12 cellular contexts compared by ENCODE assay signal in genomic region chr21:43467785-43468184, GRCh38. TPM values are rescaled to one million over a fixed set of nuclear protein-coding genes. Genes with fewer than 3 reads are reported as not detected.
DNase-seq lines count a peak whose midpoint lies in the region; ATAC-seq and FAIRE-seq lines count a peak whose summit lies in the region.
"Had no signal": no experiment of that assay in that cellular context is flagged by ENCODE, and none has a peak within 500 bp of the region (broad histone marks: within the 10 kb centered on the region; RNA-seq: fewer than 3 reads in every experiment).

No MANE protein-coding gene starts in this region.

- intact Hi-C loops in activated T-helper 2 cell treated with anti-CD3 and anti-CD28 coated beads, Interferon-gamma antibody, Interleukin-2, Interleukin-4, amounts not matched to agents 10 μg/mL and 5 μg/mL and 100 μg/mL, durations not matched to agents 14 hours and 24 hours and 36 hours (cut with micrococcal nuclease) = no loop called here

- H3K27ac Mint-ChIP-seq in activated T-cell treated with anti-CD3 and anti-CD28 coated beads, Interleukin-2, amount 50 U/mL, for 72 hours = peak overlapping the region; percentile 81
- peak overlapping the region; percentile 49 for H3K27ac Mint-ChIP-seq in memory B cell
- H3K27ac Mint-ChIP-seq in activated T-helper 2 cell treated with anti-CD3 and anti-CD28 coated beads, Interferon-gamma antibody, Interleukin-2, Interleukin-4, amounts not matched to agents 10 μg/mL and 5 μg/mL and 100 μg/mL, durations not matched to agents 14 hours and 24 hours and 36 hours = no peak overlapping the region
- H3K27ac Mint-ChIP-seq: activated naive CD4-positive, alpha-beta T cell treated with anti-CD3 and anti-CD28 coated beads for 36 hours had no signal

- H3K4me3 Mint-ChIP-seq in activated T-cell treated with anti-CD3 and anti-CD28 coated beads, Interleukin-2, amount 50 U/mL, for 72 hours = no peak overlapping the region
- H3K4me3 Mint-ChIP-seq in memory B cell = no peak overlapping the region
- no peak overlapping the region for H3K4me3 Mint-ChIP-seq in activated T-helper 2 cell treated with anti-CD3 and anti-CD28 coated beads, Interferon-gamma antibody, Interleukin-2, Interleukin-4, amounts not matched to agents 10 μg/mL and 5 μg/mL and 100 μg/mL, durations not matched to agents 14 hours and 24 hours and 36 hours (ENCODE audit: low read depth)
- H3K4me3 Mint-ChIP-seq: activated naive CD4-positive, alpha-beta T cell treated with anti-CD3 and anti-CD28 coated beads for 36 hours had no signal

- H3K27me3 Mint-ChIP-seq in activated T-cell treated with anti-CD3 and anti-CD28 coated beads, Interleukin-2, amount 50 U/mL, for 72 hours (ENCODE audit: low read depth) = no peaks in the 10 kb centered on the region
- peaks cover 4% of the 10 kb centered on the region for H3K27me3 Mint-ChIP-seq in memory B cell
- no peaks in the 10 kb centered on the region for H3K27me3 Mint-ChIP-seq in activated T-helper 2 cell treated with anti-CD3 and anti-CD28 coated beads, Interferon-gamma antibody, Interleukin-2, Interleukin-4, amounts not matched to agents 10 μg/mL and 5 μg/mL and 100 μg/mL, durations not matched to agents 14 hours and 24 hours and 36 hours (ENCODE audit: low read depth)

- no peaks in the 10 kb centered on the region for H3K36me3 Mint-ChIP-seq in activated T-cell treated with anti-CD3 and anti-CD28 coated beads, Interleukin-2, amount 50 U/mL, for 72 hours (ENCODE audit: insufficient read depth in 2 of 2)
- no peaks in the 10 kb centered on the region for H3K36me3 Mint-ChIP-seq in memory B cell
- no peaks in the 10 kb centered on the region for H3K36me3 Mint-ChIP-seq in activated T-helper 2 cell treated with anti-CD3 and anti-CD28 coated beads, Interferon-gamma antibody, Interleukin-2, Interleukin-4, amounts not matched to agents 10 μg/mL and 5 μg/mL and 100 μg/mL, durations not matched to agents 14 hours and 24 hours and 36 hours (ENCODE audit: low read depth)

- no peaks in the 10 kb centered on the region for H3K4me1 Mint-ChIP-seq in activated T-cell treated with anti-CD3 and anti-CD28 coated beads, Interleukin-2, amount 50 U/mL, for 72 hours (ENCODE audit: low read depth)
- H3K4me1 Mint-ChIP-seq in memory B cell = peaks cover 4% of the 10 kb centered on the region
- H3K4me1 Mint-ChIP-seq in activated T-helper 2 cell treated with anti-CD3 and anti-CD28 coated beads, Interferon-gamma antibody, Interleukin-2, Interleukin-4, amounts not matched to agents 10 μg/mL and 5 μg/mL and 100 μg/mL, durations not matched to agents 14 hours and 24 hours and 36 hours (ENCODE audit: low read depth) = no peaks in the 10 kb centered on the region

- ATAC-seq in activated T-cell treated with anti-CD3 and anti-CD28 coated beads, Interleukin-2, amount 50 U/mL, for 72 hours (replicated peaks in 1 of 2) = peak in 1 of 2 donors; percentile 36
- no peak for ATAC-seq in memory B cell (ENCODE audit: low read depth)
- no peak for ATAC-seq in HG02610 (IDR thresholded peaks at IDR 0.05; ENCODE audit: unreplicated experiment)
- ATAC-seq: HCT116 had no signal

- FAIRE-seq in urothelium cell line (lab: Jason Lieb, UNC) = peak; percentile 100

- peaks cover 0 to 4% of the 10 kb centered on the region in 2 donors for H3K9me3 Mint-ChIP-seq in activated T-cell treated with anti-CD3 and anti-CD28 coated beads, Interleukin-2, amount 50 U/mL, for 72 hours
- H3K9me3 Mint-ChIP-seq in memory B cell = no peaks in the 10 kb centered on the region
- H3K9me3 Mint-ChIP-seq in activated T-helper 2 cell treated with anti-CD3 and anti-CD28 coated beads, Interferon-gamma antibody, Interleukin-2, Interleukin-4, amounts not matched to agents 10 μg/mL and 5 μg/mL and 100 μg/mL, durations not matched to agents 14 hours and 24 hours and 36 hours = no peaks in the 10 kb centered on the region
- H3K9me3 Mint-ChIP-seq: activated naive CD4-positive, alpha-beta T cell treated with anti-CD3 and anti-CD28 coated beads for 36 hours had no signal

- peak; percentile 2 for DNase-seq in stimulated activated CD4-positive, alpha-beta T cell treated with anti-CD3 and anti-CD28 coated beads, Interleukin-15, amount 100 ng/mL, for 24 hours
- no peak for DNase-seq in stimulated activated CD4-positive, alpha-beta T cell treated with anti-CD3 and anti-CD28 coated beads, Interleukin-1b, Interleukin-23, amount 100 ng/mL, for 48 hours
- DNase-seq in activated T-cell treated with anti-CD3 and anti-CD28 coated beads, Interleukin-2, amount 50 U/mL, for 72 hours = peak; percentile 1
- DNase-seq in memory B cell (ENCODE audit: low spot score in 2 of 2) (no peak), urothelium cell line (ENCODE audit: low spot score) (no peak)
- DNase-seq in activated T-helper 2 cell treated with anti-CD3 and anti-CD28 coated beads, Interferon-gamma antibody, Interleukin-2, Interleukin-4, amounts not matched to agents 10 μg/mL and 5 μg/mL and 100 μg/mL, durations not matched to agents 14 hours and 24 hours and 36 hours (ENCODE audit: low spot score) = no peak
- DNase-seq: activated naive CD4-positive, alpha-beta T cell treated with anti-CD3 and anti-CD28 coated beads for 36 hours; DMS53; foreskin fibroblast; NCI-H1436 had no signal

RNA-seq across cellular contexts. Expression of gene SIK1, which starts 40.9 kb away (rescaled TPM):
- total RNA-seq in activated T-cell treated with anti-CD3 and anti-CD28 coated beads, Interleukin-2, amount 50 U/mL, for 72 hours = 1 to 10 TPM; 5.1 to 6.7 TPM
- total RNA-seq in activated T-helper 2 cell treated with anti-CD3 and anti-CD28 coated beads, Interferon-gamma antibody, Interleukin-2, Interleukin-4, amounts not matched to agents 10 μg/mL and 5 μg/mL and 100 μg/mL, durations not matched to agents 14 hours and 24 hours and 36 hours = 5.6 and 7.1 TPM in 2 replicates

Comparison
In these comparisons a context has a peak if more than half of its experiments do, and no peak if none do; other contexts are left out.
1. DNase-seq: peak in stimulated activated CD4-positive, alpha-beta T cell treated with anti-CD3 and anti-CD28 coated beads, Interleukin-15, amount 100 ng/mL, for 24 hours (single experiment) and activated T-cell treated with anti-CD3 and anti-CD28 coated beads, Interleukin-2, amount 50 U/mL, for 72 hours (2 of 2); none in stimulated activated CD4-positive, alpha-beta T cell treated with anti-CD3 and anti-CD28 coated beads, Interleukin-1b, Interleukin-23, amount 100 ng/mL, for 48 hours (single experiment), memory B cell (0 of 2), urothelium cell line (single experiment) and activated T-helper 2 cell treated with anti-CD3 and anti-CD28 coated beads, Interferon-gamma antibody, Interleukin-2, Interleukin-4, amounts not matched to agents 10 μg/mL and 5 μg/mL and 100 μg/mL, durations not matched to agents 14 hours and 24 hours and 36 hours (single experiment).